23 cellular contexts compared by ENCODE assay signal in genomic region chr2:101847661-101848339, GRCh38.
DNase-seq lines count a peak whose midpoint lies in the region; ATAC-seq, FAIRE-seq and TF ChIP-seq lines count a peak whose summit lies in the region.
"Had no signal": no experiment of that assay in that cellular context is flagged by ENCODE, and none has a peak within 500 bp of the region (broad histone marks: within the 10 kb centered on the region; RNA-seq: fewer than 3 reads in every experiment).

No MANE protein-coding gene starts in this region.

- H3K9me3 Mint-ChIP-seq in activated T-cell treated with anti-CD3 and anti-CD28 coated beads, Interleukin-2, amount 50 U/mL, for 24 hours = no peaks in the 10 kb centered on the region
- H3K9me3 Mint-ChIP-seq: CD4-positive, alpha-beta memory T cell had no signal

- no peaks in the 10 kb centered on the region for H3K27me3 Mint-ChIP-seq in activated T-cell treated with anti-CD3 and anti-CD28 coated beads, Interleukin-2, amount 50 U/mL, for 24 hours
- H3K27me3 Mint-ChIP-seq: CD4-positive, alpha-beta memory T cell had no signal

- no peak for DNase-seq in activated T-cell treated with anti-CD3 and anti-CD28 coated beads, Interleukin-2, amount 50 U/mL, for 24 hours
- no peak for DNase-seq in activated T-cell treated with anti-CD3 and anti-CD28 coated beads, Interleukin-2, amount 50 U/mL, for 1 hour
- DNase-seq in RKO (ENCODE audit: low spot score) = peak; percentile 14
- DNase-seq in bronchial epithelial cell (ENCODE audit: low read depth) = peak; percentile 69
- peak; percentile 56 for DNase-seq in iris pigment epithelial cell (ENCODE audit: low read depth)
- no peak for DNase-seq in mucosa of gallbladder (ENCODE audit: low spot score)
- DNase-seq in T1000 (lab: John Stamatoyannopoulos, UW) = no peak
- DNase-seq: Caco-2; CD4-positive, alpha-beta memory T cell; DMS 273 treated with DMSO at 0.1 percent for 48 hours; DMS79 treated with DMSO at 0.1 percent for 48 hours; GOT3; NCI-H1105 treated with DMSO at 0.1 percent for 48 hours; NCI-H2029 treated with DMSO at 0.1 percent for 48 hours; NCI-H226; NCI-H524; NCI-H774; NK-92 treated with Interleukin-12 subunit alpha and Interleukin-12 subunit beta, amount 100 ng/mL, for 24 hours; Peyer's patch; Right ventricle myocardium superior had no signal

- H3K36me3 ChIP-seq in bronchial epithelial cell (ENCODE audit: control insufficient read depth, insufficient read depth, low read length) = peaks cover 3% of the 10 kb centered on the region

- H3K4me3 Mint-ChIP-seq in activated T-cell treated with anti-CD3 and anti-CD28 coated beads, Interleukin-2, amount 50 U/mL, for 24 hours = no peak overlapping the region

- TF ChIP-seq CTCF in bronchial epithelial cell (IDR thresholded peaks at IDR 0.05; ENCODE audit: insufficient read depth, low read length, severe bottlenecking) = no peak

- no peaks in the 10 kb centered on the region for H3K27me3 ChIP-seq in bronchial epithelial cell (ENCODE audit: control insufficient read depth, insufficient read depth, low read length)
- H3K27me3 ChIP-seq: BLaER1 treated with 17β-estradiol and CSF1 and Interleukin-3, amounts not matched to agents 10 nM and 100 nM; Peyer's patch had no signal

- H3K4me1 Mint-ChIP-seq in activated T-cell treated with anti-CD3 and anti-CD28 coated beads, Interleukin-2, amount 50 U/mL, for 24 hours (ENCODE audit: low read depth) = peaks cover 8% of the 10 kb centered on the region

- peaks cover 69% of the 10 kb centered on the region for H3K36me3 Mint-ChIP-seq in activated T-cell treated with anti-CD3 and anti-CD28 coated beads, Interleukin-2, amount 50 U/mL, for 24 hours (ENCODE audit: low read depth)

- peak overlapping the region; percentile 27 for H3K27ac Mint-ChIP-seq in activated T-cell treated with anti-CD3 and anti-CD28 coated beads, Interleukin-2, amount 50 U/mL, for 24 hours

- H3K4me3 ChIP-seq in bronchial epithelial cell (ENCODE audit: low read depth, low read length) = no peak overlapping the region
- H3K4me3 ChIP-seq: BLaER1 treated with 17β-estradiol and CSF1 and Interleukin-3, amounts not matched to agents 10 nM and 100 nM; Peyer's patch had no signal

- ATAC-seq in esophagus mucosa = no peak

- FAIRE-seq in bronchial epithelial cell (lab: Jason Lieb, UNC) = no peak
- FAIRE-seq: GM12891 had no signal

Comparison
In these comparisons a context has a peak if more than half of its experiments do, and no peak if none do; other contexts are left out.
1. DNase-seq: peak in RKO (single experiment), bronchial epithelial cell (single experiment) and iris pigment epithelial cell (single experiment); none in activated T-cell treated with anti-CD3 and anti-CD28 coated beads, Interleukin-2, amount 50 U/mL, for 24 hours (single experiment), activated T-cell treated with anti-CD3 and anti-CD28 coated beads, Interleukin-2, amount 50 U/mL, for 1 hour (single experiment), mucosa of gallbladder (single experiment) and T1000 (single experiment).